Comparison of ENCODE assay signal across 8 cellular contexts in genomic region chr1:159854693-159855192, GRCh38. TPM values are rescaled to one million over a fixed set of nuclear protein-coding genes. Genes with fewer than 3 reads are reported as not detected.
A peak's percentile ranks its signal among the peaks of the same experiment; 100 is the strongest.
DNase-seq lines count a peak whose midpoint lies in the region; ATAC-seq and TF ChIP-seq lines count a peak whose summit lies in the region.

No MANE protein-coding gene starts in this region.

- H3K36me3 ChIP-seq in left lung: no peaks in the 10 kb centered on the region

- TF ChIP-seq CTCF in left lung (IDR thresholded peaks at IDR 0.05): peak in 1 of 2 donors; percentile 32

- H3K27me3 ChIP-seq in left lung: no peaks in the 10 kb centered on the region

- no peak for TF ChIP-seq POLR2A in GM18505 (IDR thresholded peaks at IDR 0.05; ENCODE audit: borderline replicate concordance, extremely low read depth, insufficient read depth, insufficient read length)

- peak overlapping the region; percentile 63 to 75 for H3K4me3 ChIP-seq in left lung

- DNase-seq in NCI-H226 (peak; percentile 72), dedifferentiated amniotic fluid mesenchymal stem cell (ENCODE audit: extremely low spot score) (peak; percentile 65), left lung (peak; percentile 90 to 96)
- DNase-seq in activated CD4-positive, alpha-beta T cell treated with anti-CD3 and anti-CD28 coated beads, Interleukin-2, amount 50 U/mL, for 48 hours: peak; percentile 77 to 81
- peak; percentile 80 for DNase-seq in stimulated activated CD4-positive, alpha-beta T cell treated with anti-CD3 and anti-CD28 coated beads, Interleukin-1b, Interleukin-23, amount 100 ng/mL, for 48 hours

- H3K27ac ChIP-seq in left lung: peak overlapping the region; percentile 91 to 96

- H3K4me1 ChIP-seq in left lung: peaks cover 0 to 32% of the 10 kb centered on the region in 2 donors

- no peaks in the 10 kb centered on the region for H3K9me3 ChIP-seq in left lung

- ATAC-seq in GM18505 (IDR thresholded peaks at IDR 0.05; ENCODE audit: unreplicated experiment) (peak; percentile 71), HG02938 (IDR thresholded peaks at IDR 0.05; ENCODE audit: unreplicated experiment) (peak; percentile 70), left lung (peak; percentile 96), HG03025 (IDR thresholded peaks at IDR 0.05; ENCODE audit: low FRiP score, unreplicated experiment) (no peak)

- intact Hi-C loops in left lung (cut with DNase I): no loop called here

RNA-seq across cellular contexts. Expression of gene VSIG8, which starts 7.7 kb away (rescaled TPM):
- not detected for total RNA-seq in left lung

RNA-seq across cellular contexts. Expression of gene SLAMF8, which starts 28.1 kb away (rescaled TPM):
- 10 to 100 TPM; 15.2 to 41.3 TPM for total RNA-seq in left lung

RNA-seq across cellular contexts. Expression of gene CFAP45, which starts 45.2 kb away (rescaled TPM):
- 1 to 10 TPM; 1.1 to 4.7 TPM for total RNA-seq in left lung

RNA-seq across cellular contexts. Expression of gene FCRL6, which starts 52.6 kb away (rescaled TPM):
- 1 to 10 TPM in 1 of 2 donors, under 1 TPM in 1; 0.73 to 2.2 TPM for total RNA-seq in left lung
